7 cellular contexts compared by ENCODE assay signal in the genomic region with DNA sequence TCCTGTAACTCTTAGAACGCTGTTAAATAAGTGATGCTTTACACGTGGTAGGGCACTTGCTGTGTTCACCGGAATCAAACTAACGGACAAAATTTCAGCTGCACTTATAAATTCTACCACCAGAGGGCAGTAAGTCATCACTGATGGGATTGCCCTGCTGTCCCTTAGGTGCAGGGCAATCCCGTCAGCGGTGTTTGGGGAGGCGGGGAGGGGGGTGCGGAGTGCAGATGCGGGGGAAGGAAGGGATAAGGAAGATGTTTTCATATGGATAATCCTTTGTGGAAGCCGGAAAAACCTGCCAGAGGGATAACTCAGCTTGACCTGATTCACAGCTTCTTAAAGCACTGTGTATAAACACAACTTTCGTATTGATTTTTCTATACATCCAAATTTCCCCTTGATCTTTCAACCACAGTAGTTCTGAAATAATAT. TPM values are rescaled to one million over a fixed set of nuclear protein-coding genes. Genes with fewer than 3 reads are reported as not detected.
A peak's percentile ranks its signal among the peaks of the same experiment; 100 is the strongest.
DNase-seq lines count a peak whose midpoint lies in the region; ATAC-seq, FAIRE-seq and TF ChIP-seq lines count a peak whose summit lies in the region.

No MANE protein-coding gene starts in this region.

- H3K4me1 ChIP-seq in astrocyte (ENCODE audit: insufficient read depth, low read length) = no peaks in the 10 kb centered on the region
- H3K4me1 ChIP-seq in hepatocyte (ENCODE audit: insufficient read depth) = no peaks in the 10 kb centered on the region
- peaks cover 0 to 4% (median 1%) of the 10 kb centered on the region in 4 donors for H3K4me1 ChIP-seq in sigmoid colon

- H3K36me3 Mint-ChIP-seq in astrocyte (ENCODE audit: low read depth, unreplicated experiment) = no peaks in the 10 kb centered on the region

- H3K27ac ChIP-seq in astrocyte (ENCODE audit: low read depth, low read length) = no peak overlapping the region
- H3K27ac ChIP-seq in hepatocyte = no peak overlapping the region
- H3K27ac ChIP-seq in sigmoid colon = no peak overlapping the region

- H3K9ac ChIP-seq in astrocyte (ENCODE audit: low read length) = no peak overlapping the region

- ATAC-seq in HG03196 (IDR thresholded peaks at IDR 0.05; ENCODE audit: unreplicated experiment) = no peak

- no peaks in the 10 kb centered on the region for H3K4me1 Mint-ChIP-seq in astrocyte (ENCODE audit: low read depth, unreplicated experiment)

- H3K27me3 ChIP-seq in astrocyte (ENCODE audit: insufficient read depth, low read length) = peaks cover 7% of the 10 kb centered on the region
- H3K27me3 ChIP-seq in hepatocyte = no peaks in the 10 kb centered on the region
- peaks cover 0 to 22% (median 0%) of the 10 kb centered on the region in 3 donors for H3K27me3 ChIP-seq in sigmoid colon

- no peak overlapping the region for H3K4me3 ChIP-seq in astrocyte (ENCODE audit: insufficient read depth, low read depth, low read length)
- no peak overlapping the region for H3K4me3 ChIP-seq in hepatocyte
- H3K4me3 ChIP-seq in sigmoid colon = no peak overlapping the region

- intact Hi-C loops in sigmoid colon (cut with DNase I) = loop anchor here (1.0 to 10.0 kb wide), 4 partner anchors 209 to 999 kb away; no protein-coding TSS in a partner anchor

- H3K9me2 ChIP-seq in hepatocyte (replicated peaks; ENCODE audit: insufficient read depth) = no peaks in the 10 kb centered on the region

- H3K9me3 ChIP-seq in astrocyte (ENCODE audit: insufficient read depth, low read depth, low read length) (no peaks in the 10 kb centered on the region), hepatocyte (ENCODE audit: low read depth) (no peaks in the 10 kb centered on the region), sigmoid colon (no peaks in the 10 kb centered on the region)

- H2AFZ ChIP-seq in astrocyte (ENCODE audit: low read depth, low read length) (no peak overlapping the region), hepatocyte (no peak overlapping the region)

- DNase-seq in NCI-H1105 treated with DMSO at 0.1 percent for 48 hours (lab: John Stamatoyannopoulos, UW) (peak; percentile 60), T-helper 1 cell (peak in 4 of 5 donors; percentile 25 to 68 (median 41)), astrocyte (ENCODE audit: low read depth) (peak; percentile 12), hepatocyte (ENCODE audit: low spot score) (peak; percentile 81), sigmoid colon (no peak)

- H3K9me3 Mint-ChIP-seq in astrocyte (ENCODE audit: unreplicated experiment) = peaks cover 5% of the 10 kb centered on the region

- no peak overlapping the region for H3K4me3 Mint-ChIP-seq in astrocyte (ENCODE audit: unreplicated experiment)

- H3K36me3 ChIP-seq in astrocyte (ENCODE audit: insufficient read depth, low read length) = no peaks in the 10 kb centered on the region
- H3K36me3 ChIP-seq in hepatocyte (replicated peaks; ENCODE audit: insufficient read depth, low read depth) = no peaks in the 10 kb centered on the region
- no peaks in the 10 kb centered on the region for H3K36me3 ChIP-seq in sigmoid colon

- peak; percentile 74 for FAIRE-seq in astrocyte (lab: Jason Lieb, UNC)

- H3K4me2 ChIP-seq in astrocyte (ENCODE audit: low read length) (peak overlapping the region; percentile 38), hepatocyte (no peak overlapping the region)

- peaks cover 9% of the 10 kb centered on the region for H3K27me3 Mint-ChIP-seq in astrocyte (ENCODE audit: low read depth, unreplicated experiment)

- H3K27ac Mint-ChIP-seq in astrocyte (ENCODE audit: unreplicated experiment) = no peak overlapping the region

- H4K20me1 ChIP-seq in astrocyte (ENCODE audit: insufficient read depth, low read length) = no peaks in the 10 kb centered on the region
- no peaks in the 10 kb centered on the region for H4K20me1 ChIP-seq in hepatocyte (ENCODE audit: insufficient read depth, poor library complexity, severe bottlenecking)

- TF ChIP-seq CTCF in GM12874 (IDR thresholded peaks at IDR 0.05; ENCODE audit: insufficient read depth, low read depth, low read length) (peak; percentile 80), astrocyte (IDR thresholded peaks at IDR 0.05; ENCODE audit: insufficient read depth, low read depth, low read length) (peak; percentile 70), hepatocyte (IDR thresholded peaks at IDR 0.05; ENCODE audit: poor library complexity) (peak; percentile 97), sigmoid colon (IDR thresholded peaks at IDR 0.05) (peak; percentile 75 to 89 (median 86))

- TF ChIP-seq EP300 in sigmoid colon (IDR thresholded peaks at IDR 0.05) = no peak

- TF ChIP-seq POLR2A in sigmoid colon (IDR thresholded peaks at IDR 0.05) = no peak

- no peaks in the 10 kb centered on the region for H3K79me2 ChIP-seq in astrocyte (ENCODE audit: insufficient read depth, low read length)
- no peaks in the 10 kb centered on the region for H3K79me2 ChIP-seq in hepatocyte

- 10% methylated on average over 11 of the region's 11 CpGs for WGBS in hepatocyte (ENCODE audit: low lambda C conversion rate, missing lambda C conversion rate)
- WGBS in sigmoid colon, 2 donors = 7 to 10% methylated on average over 11 of the region's 11 CpGs

RNA-seq across cellular contexts. Expression of gene SLC10A1, which starts 21.7 kb away (rescaled TPM):
- not detected in 2 replicates for total RNA-seq in astrocyte
- 1.7 and 3.0 TPM in 2 replicates for total RNA-seq in hepatocyte
- 0.96 and 2.9 TPM in 2 replicates for polyA plus RNA-seq in hepatocyte
- not detected for total RNA-seq in sigmoid colon
- polyA plus RNA-seq in sigmoid colon = not detected

RNA-seq across cellular contexts. Expression of gene SRSF5, which starts 51.8 kb away (rescaled TPM):
- total RNA-seq in astrocyte (195 and 203 TPM in 2 replicates), hepatocyte (262 and 263 TPM in 2 replicates), sigmoid colon (100 to 1,000 TPM; 263 to 366 (median 303) TPM)
- polyA plus RNA-seq in hepatocyte (386 and 447 TPM in 2 replicates), sigmoid colon (100 to 1,000 TPM; 211 to 338 (median 288) TPM)
